14 cellular contexts compared by ENCODE assay signal in genomic region chr4:2461246-2461960, GRCh38. TPM values are rescaled to one million over a fixed set of nuclear protein-coding genes. Genes with fewer than 3 reads are reported as not detected.
A peak's percentile ranks its signal among the peaks of the same experiment; 100 is the strongest.
DNase-seq lines count a peak whose midpoint lies in the region; ATAC-seq and TF ChIP-seq lines count a peak whose summit lies in the region.
"Had no signal": no experiment of that assay in that cellular context is flagged by ENCODE, and none has a peak within 500 bp of the region (broad histone marks: within the 10 kb centered on the region; RNA-seq: fewer than 3 reads in every experiment).

No MANE protein-coding gene starts in this region.

- CTCF ChIA-PET in Calu3 (lab: Charles Lee) = interaction anchor here (1.3 kb wide), 1 partner anchor 10 kb away, joined by 3 read pairs; no protein-coding TSS in a partner anchor

- peak overlapping the region; percentile 64 for H3K4me3 Mint-ChIP-seq in Calu3 (ENCODE audit: low read depth, unreplicated experiment)
- peak overlapping the region; percentile 69 for H3K4me3 Mint-ChIP-seq in activated naive CD8-positive, alpha-beta T cell treated with anti-CD3 and anti-CD28 coated beads, Interleukin-2, amount 10 ng/mL, durations not matched to agents 7 days and 5 days
- peak overlapping the region; percentile 66 to 88 (median 82) for H3K4me3 Mint-ChIP-seq in naive thymus-derived CD8-positive, alpha-beta T cell

- H3K27me3 ChIP-seq in BLaER1 = peaks cover 21% of the 10 kb centered on the region

- peak overlapping the region; percentile 45 for H3K27ac Mint-ChIP-seq in Calu3 (ENCODE audit: unreplicated experiment)
- no peak overlapping the region for H3K27ac Mint-ChIP-seq in activated naive CD8-positive, alpha-beta T cell treated with anti-CD3 and anti-CD28 coated beads, Interleukin-2, amount 10 ng/mL, durations not matched to agents 7 days and 5 days
- H3K27ac Mint-ChIP-seq in naive thymus-derived CD8-positive, alpha-beta T cell = peak overlapping the region in 3 of 10 donors; percentile 43 to 75 (median 71)

- no TSS peak for BruUV-seq in Calu3 (replicated peaks; lab: Mats Ljungman, UMichigan)

- H3K4me2 ChIP-seq in BLaER1 = peak overlapping the region; percentile 95

- peaks cover 9% of the 10 kb centered on the region for H4K20me1 ChIP-seq in BLaER1

- peaks cover 61% of the 10 kb centered on the region for H3K27me3 Mint-ChIP-seq in Calu3 (ENCODE audit: unreplicated experiment)
- H3K27me3 Mint-ChIP-seq in activated naive CD8-positive, alpha-beta T cell treated with anti-CD3 and anti-CD28 coated beads, Interleukin-2, amount 10 ng/mL, durations not matched to agents 7 days and 5 days = peaks cover 30% of the 10 kb centered on the region
- H3K27me3 Mint-ChIP-seq in naive thymus-derived CD8-positive, alpha-beta T cell = peaks cover 0 to 12% (median 0%) of the 10 kb centered on the region in 5 donors

- H3K9me3 ChIP-seq in BLaER1 = no peaks in the 10 kb centered on the region

- DNase-seq in Calu3 (no peak), UCSD-AML1 (lab: John Stamatoyannopoulos, UW; ENCODE audit: unreplicated experiment) (no peak), NOMO-1 (lab: John Stamatoyannopoulos, UW; ENCODE audit: unreplicated experiment in 2 of 2) (no peak), NCI-H128 (lab: John Stamatoyannopoulos, UW; ENCODE audit: unreplicated experiment) (no peak)
- DNase-seq in activated naive CD8-positive, alpha-beta T cell treated with anti-CD3 and anti-CD28 coated beads, Interleukin-2, amount 10 ng/mL, durations not matched to agents 7 days and 5 days = no peak
- DNase-seq in naive thymus-derived CD8-positive, alpha-beta T cell = no peak
- DNase-seq: activated CD4-positive, alpha-beta T cell treated with anti-CD3 and anti-CD28 coated beads for 1 hour; NCI-H226 had no signal

- peaks cover 16% of the 10 kb centered on the region for H3K4me1 Mint-ChIP-seq in Calu3 (ENCODE audit: low read depth, unreplicated experiment)
- H3K4me1 Mint-ChIP-seq in activated naive CD8-positive, alpha-beta T cell treated with anti-CD3 and anti-CD28 coated beads, Interleukin-2, amount 10 ng/mL, durations not matched to agents 7 days and 5 days = peaks cover 2% of the 10 kb centered on the region
- peaks cover 4 to 19% (median 13%) of the 10 kb centered on the region in 4 donors for H3K4me1 Mint-ChIP-seq in naive thymus-derived CD8-positive, alpha-beta T cell

- peaks cover 4% of the 10 kb centered on the region for H3K36me3 Mint-ChIP-seq in Calu3 (ENCODE audit: insufficient read depth, unreplicated experiment)
- peaks cover 2% of the 10 kb centered on the region for H3K36me3 Mint-ChIP-seq in activated naive CD8-positive, alpha-beta T cell treated with anti-CD3 and anti-CD28 coated beads, Interleukin-2, amount 10 ng/mL, durations not matched to agents 7 days and 5 days
- H3K36me3 Mint-ChIP-seq in naive thymus-derived CD8-positive, alpha-beta T cell = no peaks in the 10 kb centered on the region

- H3K4me1 ChIP-seq in BLaER1 = peaks cover 12% of the 10 kb centered on the region

- POLR2A ChIA-PET in activated naive CD8-positive, alpha-beta T cell treated with anti-CD3 and anti-CD28 coated beads, Interleukin-2, amount 10 ng/mL, durations not matched to agents 7 days and 5 days (lab: Charles Lee) = no interaction called here
- POLR2A ChIA-PET in naive thymus-derived CD8-positive, alpha-beta T cell (lab: Charles Lee) = interaction anchor here (0.7 to 1.1 kb wide), 3 partner anchors 45 to 241 kb away, joined by 3 to 4 read pairs (median 4); partner anchors contain the start of gene MXD4

- no peak overlapping the region for H3K4me3 ChIP-seq in BLaER1

- H3K36me3 ChIP-seq in BLaER1 = no peaks in the 10 kb centered on the region

- no peaks in the 10 kb centered on the region for H3K9me3 Mint-ChIP-seq in Calu3 (ENCODE audit: low read depth, unreplicated experiment)
- no peaks in the 10 kb centered on the region for H3K9me3 Mint-ChIP-seq in activated naive CD8-positive, alpha-beta T cell treated with anti-CD3 and anti-CD28 coated beads, Interleukin-2, amount 10 ng/mL, durations not matched to agents 7 days and 5 days
- H3K9me3 Mint-ChIP-seq in naive thymus-derived CD8-positive, alpha-beta T cell = no peaks in the 10 kb centered on the region

- no peak overlapping the region for H3K27ac ChIP-seq in BLaER1

- ATAC-seq in activated naive CD8-positive, alpha-beta T cell treated with anti-CD3 and anti-CD28 coated beads, Interleukin-2, amount 10 ng/mL, durations not matched to agents 7 days and 5 days (ENCODE audit: low read depth) = no peak
- ATAC-seq in naive thymus-derived CD8-positive, alpha-beta T cell = no peak
- no peak for ATAC-seq in GM19455 (IDR thresholded peaks at IDR 0.05; ENCODE audit: unreplicated experiment)

- no peak for TF ChIP-seq CTCF in Calu3 (IDR thresholded peaks at IDR 0.05; ENCODE audit: unreplicated experiment)

- intact Hi-C loops in Calu3 (cut with micrococcal nuclease; ENCODE audit: unreplicated experiment) = no loop called here

- H3K9ac ChIP-seq in BLaER1 = no peak overlapping the region

RNA-seq across cellular contexts. Expression of gene RNF4, which starts 7.5 kb away (rescaled TPM):
- 45.6 and 55.6 TPM in 2 replicates for total RNA-seq in Calu3 (2022)
- 100 to 1,000 TPM; 103 to 109 TPM for total RNA-seq in activated naive CD8-positive, alpha-beta T cell treated with anti-CD3 and anti-CD28 coated beads, Interleukin-2, amount 10 ng/mL, durations not matched to agents 7 days and 5 days
- 100 to 1,000 TPM in 1 of 2 experiments, 10 to 100 TPM in 1; 94.2 to 100 TPM for total RNA-seq in naive thymus-derived CD8-positive, alpha-beta T cell
- 10 to 100 TPM; 59.8 to 88.3 (median 73.3) TPM for polyA plus RNA-seq in naive thymus-derived CD8-positive, alpha-beta T cell

RNA-seq across cellular contexts. Expression of gene CFAP99, which starts 42.6 kb away (rescaled TPM):
- total RNA-seq in Calu3 (2022) = 0.32 TPM in 1 of 2 replicates, not detected in the other
- under 1 TPM in 1 of 2 experiments, not detected in 1; 0.11 TPM for total RNA-seq in activated naive CD8-positive, alpha-beta T cell treated with anti-CD3 and anti-CD28 coated beads, Interleukin-2, amount 10 ng/mL, durations not matched to agents 7 days and 5 days
- total RNA-seq in naive thymus-derived CD8-positive, alpha-beta T cell = not detected
- polyA plus RNA-seq in naive thymus-derived CD8-positive, alpha-beta T cell = under 1 TPM in 1 of 3 donors, not detected in 2; 0.05 TPM
- total RNA-seq: dermis microvascular lymphatic vessel endothelial cell, HT1080, sciatic nerve, subcutaneous adipose tissue had no signal

RNA-seq across cellular contexts. Expression of gene ZFYVE28, which starts 43.0 kb away (rescaled TPM):
- total RNA-seq in Calu3 (2022) = 1.2 and 2.4 TPM in 2 replicates
- total RNA-seq in activated naive CD8-positive, alpha-beta T cell treated with anti-CD3 and anti-CD28 coated beads, Interleukin-2, amount 10 ng/mL, durations not matched to agents 7 days and 5 days = 10 to 100 TPM; 16.1 to 17.7 TPM
- 10 to 100 TPM; 11.8 to 12.3 TPM for total RNA-seq in naive thymus-derived CD8-positive, alpha-beta T cell
- 1 to 10 TPM; 5.0 to 8.5 (median 6.4) TPM for polyA plus RNA-seq in naive thymus-derived CD8-positive, alpha-beta T cell
